ENCODE assay signal across 33 cellular contexts in genomic region chr19:34201133-34201532, GRCh38.
"Had no signal": no experiment of that assay in that cellular context is flagged by ENCODE, and none has a peak within 500 bp of the region (broad histone marks: within the 10 kb centered on the region; RNA-seq: fewer than 3 reads in every experiment).

No MANE protein-coding gene starts in this region.

- H3K4me1 ChIP-seq: gastroesophageal sphincter, prostate gland, sigmoid colon, stomach, thyroid gland, upper lobe of left lung had no signal

- H3K27ac Mint-ChIP-seq: activated CD4-positive, alpha-beta memory T cell treated with anti-CD3 and anti-CD28 coated beads, Interleukin-2, amount 10 ng/mL, durations not matched to agents 7 days and 5 days; activated CD4-positive, alpha-beta T cell treated with anti-CD3 and anti-CD28 coated beads, Interleukin-2, amount 10 ng/mL, durations not matched to agents 24 days and 14 days; activated naive CD4-positive, alpha-beta T cell treated with anti-CD3 and anti-CD28 coated beads, Interleukin-2, amount 50 U/mL, for 24 hours; activated naive CD8-positive, alpha-beta T cell treated with anti-CD3 and anti-CD28 coated beads, Interleukin-2, amount 50 U/mL, for 24 hours; activated T-cell treated with anti-CD3 and anti-CD28 coated beads, Interleukin-2, amount 50 U/mL, for 24 hours; mesothelial cell of epicardium; stimulated activated effector memory CD8-positive, alpha-beta T cell treated with anti-CD3 and anti-CD28 coated beads, Interleukin-12 subunit alpha, Interleukin-12 subunit beta, amount 100 ng/mL, for 72 hours had no signal

- H3K27me3 Mint-ChIP-seq: activated CD4-positive, alpha-beta memory T cell treated with anti-CD3 and anti-CD28 coated beads, Interleukin-2, amount 10 ng/mL, durations not matched to agents 7 days and 5 days; activated CD4-positive, alpha-beta T cell treated with anti-CD3 and anti-CD28 coated beads, Interleukin-2, amount 10 ng/mL, durations not matched to agents 24 days and 14 days; activated naive CD4-positive, alpha-beta T cell treated with anti-CD3 and anti-CD28 coated beads, Interleukin-2, amount 50 U/mL, for 24 hours; activated naive CD8-positive, alpha-beta T cell treated with anti-CD3 and anti-CD28 coated beads, Interleukin-2, amount 50 U/mL, for 24 hours; activated T-cell treated with anti-CD3 and anti-CD28 coated beads, Interleukin-2, amount 50 U/mL, for 24 hours; effector memory CD8-positive, alpha-beta T cell; naive thymus-derived CD4-positive, alpha-beta T cell had no signal

- H3K4me1 Mint-ChIP-seq: activated naive CD8-positive, alpha-beta T cell treated with anti-CD3 and anti-CD28 coated beads, Interleukin-2, amount 50 U/mL, for 24 hours; mesothelial cell of epicardium; stimulated activated effector memory CD8-positive, alpha-beta T cell treated with anti-CD3 and anti-CD28 coated beads, Interleukin-12 subunit alpha, Interleukin-12 subunit beta, amount 100 ng/mL, for 72 hours had no signal

- H3K9me3 Mint-ChIP-seq: activated CD4-positive, alpha-beta memory T cell treated with anti-CD3 and anti-CD28 coated beads, Interleukin-2, amount 10 ng/mL, durations not matched to agents 7 days and 5 days; activated CD4-positive, alpha-beta T cell treated with anti-CD3 and anti-CD28 coated beads, Interleukin-2, amount 10 ng/mL, durations not matched to agents 24 days and 14 days; activated naive CD4-positive, alpha-beta T cell treated with anti-CD3 and anti-CD28 coated beads, Interleukin-2, amount 50 U/mL, for 24 hours; activated naive CD8-positive, alpha-beta T cell treated with anti-CD3 and anti-CD28 coated beads, Interleukin-2, amount 50 U/mL, for 24 hours; activated T-cell treated with anti-CD3 and anti-CD28 coated beads, Interleukin-2, amount 50 U/mL, for 24 hours; effector memory CD8-positive, alpha-beta T cell; mesothelial cell of epicardium; naive thymus-derived CD4-positive, alpha-beta T cell; stimulated activated effector memory CD8-positive, alpha-beta T cell treated with anti-CD3 and anti-CD28 coated beads, Interleukin-12 subunit alpha, Interleukin-12 subunit beta, amount 100 ng/mL, for 72 hours had no signal

- H3K9me3 ChIP-seq: gastroesophageal sphincter, ovary, prostate gland, sigmoid colon, stomach, thyroid gland, upper lobe of left lung had no signal

- H3K4me3 ChIP-seq: gastroesophageal sphincter, ovary, prostate gland, sigmoid colon, stomach, thyroid gland, upper lobe of left lung had no signal

- DNase-seq: activated CD4-positive, alpha-beta memory T cell treated with anti-CD3 and anti-CD28 coated beads, Interleukin-2, amount 10 ng/mL, durations not matched to agents 7 days and 5 days; activated CD4-positive, alpha-beta T cell treated with anti-CD3 and anti-CD28 coated beads, Interleukin-2, amount 10 ng/mL, durations not matched to agents 24 days and 14 days; activated CD4-positive, CD25-positive, alpha-beta regulatory T cell treated with anti-CD3 and anti-CD28 coated beads, Interleukin-2, amount 50 U/mL, for 72 hours; activated CD8-positive, alpha-beta memory T cell treated with anti-CD3 and anti-CD28 coated beads, Interleukin-2, amount 50 U/mL, for 48 hours; activated gamma-delta T cell; activated naive CD8-positive, alpha-beta T cell treated with anti-CD3 and anti-CD28 coated beads, Interleukin-2, amount 50 U/mL, for 24 hours; activated T-cell treated with anti-CD3 and anti-CD28 coated beads, Interleukin-2, amount 50 U/mL, for 24 hours; amygdala; caudate nucleus; cortex of kidney; effector memory CD8-positive, alpha-beta T cell; head of caudate nucleus; hippocampal formation; immature natural killer cell; kidney; left colon; mammary epithelial cell; naive thymus-derived CD4-positive, alpha-beta T cell; ovary; retina; sigmoid colon; small intestine; stimulated activated CD4-positive, alpha-beta T cell treated with anti-CD3 and anti-CD28 coated beads, Interleukin-4, amount 100 ng/mL, for 24 hours; stomach; T-helper 9 cell; thyroid gland; upper lobe of left lung had no signal

- H3K27me3 ChIP-seq: gastroesophageal sphincter, ovary, sigmoid colon, stomach, thyroid gland, upper lobe of left lung had no signal

- H3K36me3 ChIP-seq: ovary had no signal

- H3K4me3 Mint-ChIP-seq: activated CD4-positive, alpha-beta memory T cell treated with anti-CD3 and anti-CD28 coated beads, Interleukin-2, amount 10 ng/mL, durations not matched to agents 7 days and 5 days; activated CD4-positive, alpha-beta T cell treated with anti-CD3 and anti-CD28 coated beads, Interleukin-2, amount 10 ng/mL, durations not matched to agents 24 days and 14 days; activated naive CD4-positive, alpha-beta T cell treated with anti-CD3 and anti-CD28 coated beads, Interleukin-2, amount 50 U/mL, for 24 hours; activated naive CD8-positive, alpha-beta T cell treated with anti-CD3 and anti-CD28 coated beads, Interleukin-2, amount 50 U/mL, for 24 hours; activated T-cell treated with anti-CD3 and anti-CD28 coated beads, Interleukin-2, amount 50 U/mL, for 24 hours; effector memory CD8-positive, alpha-beta T cell; immature natural killer cell; mesothelial cell of epicardium; naive thymus-derived CD4-positive, alpha-beta T cell; stimulated activated effector memory CD8-positive, alpha-beta T cell treated with anti-CD3 and anti-CD28 coated beads, Interleukin-12 subunit alpha, Interleukin-12 subunit beta, amount 100 ng/mL, for 72 hours had no signal

- H3K27ac ChIP-seq: gastroesophageal sphincter, ovary, prostate gland, sigmoid colon, stomach, thyroid gland, upper lobe of left lung, VCaP had no signal

- ATAC-seq: activated naive CD8-positive, alpha-beta T cell treated with anti-CD3 and anti-CD28 coated beads, Interleukin-2, amount 50 U/mL, for 24 hours; effector memory CD8-positive, alpha-beta T cell; gastroesophageal sphincter; left colon; naive thymus-derived CD4-positive, alpha-beta T cell; stimulated activated effector memory CD8-positive, alpha-beta T cell treated with anti-CD3 and anti-CD28 coated beads, Interleukin-12 subunit alpha, Interleukin-12 subunit beta, amount 100 ng/mL, for 72 hours had no signal
